ENCODE assay signal across 29 cellular contexts in the genomic region with DNA sequence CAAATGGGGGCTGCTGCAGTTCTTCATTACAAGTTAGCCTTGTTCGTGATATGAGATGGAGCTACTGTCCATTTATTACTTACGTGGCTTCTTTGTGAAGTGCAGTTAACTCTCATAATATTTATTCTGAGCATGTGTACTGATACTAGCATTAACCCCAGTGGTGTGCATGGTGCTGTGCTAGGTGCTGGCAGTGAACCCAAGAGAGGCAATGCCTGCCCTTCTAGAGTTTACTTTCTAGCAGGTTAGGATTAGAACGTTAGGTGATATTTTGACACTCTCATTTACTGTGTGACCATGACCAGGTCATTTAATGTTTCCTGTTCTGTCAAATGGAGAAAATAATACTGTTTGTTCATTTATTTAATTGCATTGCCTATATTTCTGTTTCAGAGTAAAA.
"Had no signal": no experiment of that assay in that cellular context is flagged by ENCODE, and none has a peak within 500 bp of the region (broad histone marks: within the 10 kb centered on the region; RNA-seq: fewer than 3 reads in every experiment).

No MANE protein-coding gene starts in this region.

- ATAC-seq: activated naive CD4-positive, alpha-beta T cell treated with anti-CD3 and anti-CD28 coated beads, Interleukin-2, amount 50 U/mL, for 72 hours; activated naive CD8-positive, alpha-beta T cell treated with anti-CD3 and anti-CD28 coated beads, Interleukin-2, amount 50 U/mL, for 24 hours; activated T-cell treated with anti-CD3 and anti-CD28 coated beads, Interleukin-2, amount 50 U/mL, for 4 hours; activated T-cell treated with anti-CD3 and anti-CD28 coated beads, Interleukin-2, amount 50 U/mL, for 72 hours; activated T-helper 17 cell treated with anti-CD3 and anti-CD28 coated beads, Interleukin-2, amount 50 U/mL, for 72 hours; body of pancreas had no signal

- DNase-seq: activated effector memory CD4-positive, alpha-beta T cell treated with anti-CD3 and anti-CD28 coated beads, Interleukin-2, amount 50 U/mL, for 16 hours; activated effector memory CD4-positive, alpha-beta T cell treated with Interleukin-2 at 50 U/mL for 16 hours; activated gamma-delta T cell; activated gamma-delta T cell treated with Interleukin-2 at 50 U/mL for 16 hours; activated naive CD4-positive, alpha-beta T cell; activated naive CD4-positive, alpha-beta T cell treated with anti-CD3 and anti-CD28 coated beads for 36 hours; activated naive CD4-positive, alpha-beta T cell treated with anti-CD3 and anti-CD28 coated beads, Interleukin-2, amount 10 ng/mL, durations not matched to agents 7 days and 5 days; activated naive CD4-positive, alpha-beta T cell treated with anti-CD3 and anti-CD28 coated beads, Interleukin-2, amount 50 U/mL, for 16 hours; activated naive CD4-positive, alpha-beta T cell treated with Interleukin-2 at 50 U/mL for 16 hours; activated naive CD8-positive, alpha-beta T cell treated with anti-CD3 and anti-CD28 coated beads for 36 hours; activated naive CD8-positive, alpha-beta T cell treated with anti-CD3 and anti-CD28 coated beads, Interleukin-2, amount 10 ng/mL, durations not matched to agents 7 days and 5 days; activated naive CD8-positive, alpha-beta T cell treated with anti-CD3 and anti-CD28 coated beads, Interleukin-2, amount 50 U/mL, for 24 hours; activated T-cell treated with anti-CD3 and anti-CD28 coated beads, Interleukin-2, amount 50 U/mL, for 1 hour; activated T-cell treated with anti-CD3 and anti-CD28 coated beads, Interleukin-2, amount 50 U/mL, for 24 hours; activated T-cell treated with anti-CD3 and anti-CD28 coated beads, Interleukin-2, amount 50 U/mL, for 4 hours; activated T-cell treated with anti-CD3 and anti-CD28 coated beads, Interleukin-2, amount 50 U/mL, for 48 hours; activated T-cell treated with anti-CD3 and anti-CD28 coated beads, Interleukin-2, amount 50 U/mL, for 72 hours; adrenal gland; amniotic stem cell; amygdala; anterior cingulate cortex; aorta; body of pancreas; brain microvascular endothelial cell; caudate nucleus; central memory CD4-positive, alpha-beta T cell; cerebellar nuclear complex had no signal
